Comparison of ENCODE assay signal across 11 cellular contexts in the genomic region with DNA sequence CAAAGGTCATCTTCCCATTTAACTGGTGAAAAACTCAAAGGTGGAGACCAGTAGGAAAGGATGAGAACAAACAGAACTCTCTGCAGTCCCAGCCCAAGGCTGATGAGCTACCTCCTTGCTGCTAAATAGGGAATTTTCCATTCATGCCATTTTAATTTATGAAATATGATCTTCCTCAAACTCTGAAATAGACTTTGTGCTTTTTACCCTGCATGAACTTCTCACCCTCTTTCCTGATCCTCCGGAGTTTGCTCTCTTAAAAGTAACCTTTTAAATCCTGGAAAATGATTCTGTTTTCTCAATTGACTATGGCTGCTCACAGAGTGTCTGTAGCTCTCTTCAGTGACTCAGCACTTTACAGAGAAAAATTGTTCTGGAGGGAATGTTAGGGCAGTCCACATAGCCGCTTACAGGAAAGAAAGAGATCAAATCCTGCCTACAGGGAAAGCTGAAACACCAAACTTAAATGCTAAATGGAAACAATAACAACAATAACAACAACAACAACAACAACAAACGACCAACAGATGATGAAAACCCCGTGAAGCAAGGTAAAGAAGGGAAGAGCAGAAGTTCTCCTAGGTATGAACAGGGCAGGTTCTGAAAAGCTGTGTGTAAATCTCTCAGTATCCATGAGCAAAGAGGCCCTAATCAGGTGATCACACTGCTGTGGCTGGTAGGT.
DNase-seq lines count a peak whose midpoint lies in the region; ATAC-seq and TF ChIP-seq lines count a peak whose summit lies in the region.
"Had no signal": no experiment of that assay in that cellular context is flagged by ENCODE, and none has a peak within 500 bp of the region (broad histone marks: within the 10 kb centered on the region; RNA-seq: fewer than 3 reads in every experiment).

No MANE protein-coding gene starts in this region.

- H3K9me3 ChIP-seq in PC-3 (ENCODE audit: low read length) = no peaks in the 10 kb centered on the region
- H3K9me3 ChIP-seq: mucosa of descending colon had no signal

- POLR2A ChIA-PET in PC-3 (lab: Charles Lee; ENCODE audit: unreplicated experiment) = interaction anchor here (0.7 kb wide), 1 partner anchor 636 kb away, joined by 5 read pairs; no protein-coding TSS in a partner anchor

- peak overlapping the region; percentile 39 for H3K27ac ChIP-seq in PC-3 (ENCODE audit: low read length)
- H3K27ac ChIP-seq: HL-60 had no signal

- H3K4me2 ChIP-seq in PC-3 (ENCODE audit: low read length) = no peak overlapping the region

- ATAC-seq in PC-3 = peak; percentile 58
- no peak for ATAC-seq in GM21825 (IDR thresholded peaks at IDR 0.05; ENCODE audit: unreplicated experiment)
- no peak for ATAC-seq in HG03108 (IDR thresholded peaks at IDR 0.05; ENCODE audit: unreplicated experiment)
- ATAC-seq: mucosa of descending colon had no signal

- BruUV-seq in PC-3 (replicated peaks; lab: Mats Ljungman, UMichigan) = no TSS peak

- peaks cover 9% of the 10 kb centered on the region for H3K4me1 ChIP-seq in PC-3 (ENCODE audit: insufficient read depth, low read length)

- peak; percentile 57 for DNase-seq in DMS53 (lab: John Stamatoyannopoulos, UW)
- DNase-seq in PC-3 = peak; percentile 15
- DNase-seq in fibroblast of the aortic adventitia (ENCODE audit: low read depth) = peak; percentile 64
- peak; percentile 65 for DNase-seq in pons (ENCODE audit: low spot score)
- no peak for DNase-seq in GM19238 (ENCODE audit: insufficient read length, low spot score)
- no peak for DNase-seq in SKM-1 (lab: John Stamatoyannopoulos, UW; ENCODE audit: unreplicated experiment)
- DNase-seq: effector memory CD4-positive, alpha-beta T cell; mucosa of descending colon had no signal

- CTCF ChIA-PET in PC-3 (lab: Charles Lee) = interaction anchor here (0.6 kb wide), 1 partner anchor 591 kb away, joined by 3 read pairs; no protein-coding TSS in a partner anchor

- no peak for TF ChIP-seq CTCF in PC-3 (conservative IDR thresholded peaks at IDR 0.05; ENCODE audit: low read depth, low read length)
- TF ChIP-seq CTCF in fibroblast of the aortic adventitia (IDR thresholded peaks at IDR 0.05; ENCODE audit: insufficient read depth, low read length) = no peak

- H3K9me2 ChIP-seq in PC-3 (replicated peaks; ENCODE audit: low read length) = no peaks in the 10 kb centered on the region

- H2AFZ ChIP-seq in PC-3 (ENCODE audit: low read length) = peak overlapping the region; percentile 84

- no peaks in the 10 kb centered on the region for H3K36me3 ChIP-seq in PC-3 (ENCODE audit: low read depth, low read length)

- H3K4me3 ChIP-seq in PC-3 (ENCODE audit: low read length) = no peak overlapping the region
- no peak overlapping the region for H3K4me3 ChIP-seq in fibroblast of the aortic adventitia (ENCODE audit: low read depth, low read length)
- H3K4me3 ChIP-seq: mucosa of descending colon had no signal

- H3K79me2 ChIP-seq in PC-3 (ENCODE audit: low read length) = no peaks in the 10 kb centered on the region

- intact Hi-C loops in PC-3 (cut with micrococcal nuclease) = no loop called here

- H3K9ac ChIP-seq in PC-3 (ENCODE audit: low read length) = peak overlapping the region; percentile 6; the same call in 1 of the 2 replicates

- H3K27me3 ChIP-seq in PC-3 (ENCODE audit: low read length) = no peaks in the 10 kb centered on the region

- H3F3A ChIP-seq in PC-3 (ENCODE audit: low read length, unreplicated experiment) = no peaks in the 10 kb centered on the region

- no peaks in the 10 kb centered on the region for H4K20me1 ChIP-seq in PC-3 (ENCODE audit: low read length)

Comparison
In these comparisons a context has a peak if more than half of its experiments do, and no peak if none do; other contexts are left out.
1. DNase-seq: peak in DMS53 (single experiment), PC-3 (single experiment), fibroblast of the aortic adventitia (single experiment) and pons (single experiment); none in GM19238 (single experiment) and SKM-1 (single experiment).